In the genomic region with DNA sequence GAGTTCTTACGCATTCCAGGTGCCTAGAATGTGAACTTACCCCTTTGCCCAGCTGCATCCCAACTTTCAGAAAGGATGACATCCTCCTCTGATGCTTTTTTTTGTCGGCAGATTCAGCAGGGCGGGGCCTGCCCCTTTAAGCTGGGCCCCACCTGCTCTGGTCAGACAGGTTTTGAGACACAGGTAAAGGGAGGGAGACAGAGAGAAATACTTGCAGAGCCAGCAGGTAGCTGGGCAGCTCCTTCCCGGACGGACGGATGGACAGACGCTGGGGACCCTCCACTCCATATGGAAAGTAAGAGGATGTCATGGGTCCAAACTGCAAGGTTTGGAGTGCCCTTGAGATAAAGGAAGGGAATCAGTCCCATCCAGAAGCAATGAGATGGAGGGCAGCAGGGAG, we compare ENCODE assay signal across 8 cellular contexts. TPM values are rescaled to one million over a fixed set of nuclear protein-coding genes. Genes with fewer than 3 reads are reported as not detected.
A peak's percentile ranks its signal among the peaks of the same experiment; 100 is the strongest.
DNase-seq lines count a peak whose midpoint lies in the region; ATAC-seq and TF ChIP-seq lines count a peak whose summit lies in the region.

A gene with protein sequence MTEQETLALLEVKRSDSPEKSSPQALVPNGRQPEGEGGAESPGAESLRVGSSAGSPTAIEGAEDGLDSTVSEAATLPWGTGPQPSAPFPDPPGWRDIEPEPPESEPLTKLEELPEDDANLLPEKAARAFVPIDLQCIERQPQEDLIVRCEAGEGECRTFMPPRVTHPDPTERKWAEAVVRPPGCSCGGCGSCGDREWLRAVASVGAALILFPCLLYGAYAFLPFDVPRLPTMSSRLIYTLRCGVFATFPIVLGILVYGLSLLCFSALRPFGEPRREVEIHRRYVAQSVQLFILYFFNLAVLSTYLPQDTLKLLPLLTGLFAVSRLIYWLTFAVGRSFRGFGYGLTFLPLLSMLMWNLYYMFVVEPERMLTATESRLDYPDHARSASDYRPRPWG (plus strand): TSS at position 214 of the 400 bp plus-strand sequence. CDS start 902 bp downstream, outside the sequence.

- TF ChIP-seq POLR2A in vagina (IDR thresholded peaks at IDR 0.05): no peak

- no peak within 1 kb of the TSS for H4K8ac ChIP-seq in mesendoderm (ENCODE audit: low read depth, low read length)

- H3K4me1 Mint-ChIP-seq in brain: peaks cover 39% of the 10 kb centered on the region

- intact Hi-C loops in left cardiac atrium (cut with DNase I): no loop called here
- intact Hi-C loops in vagina (cut with DNase I): no loop called here

- TF ChIP-seq CTCF in right atrium auricular region (IDR thresholded peaks at IDR 0.05) (no peak), brain (conservative IDR thresholded peaks at IDR 0.05) (no peak), vagina (IDR thresholded peaks at IDR 0.05) (no peak)

- H3K9me3 Mint-ChIP-seq in brain: peaks cover 0 to 3% (median 0%) of the 10 kb centered on the region in 5 experiments

- peak within 1 kb of the TSS; percentile 88 to 98 (median 96) for H3K27ac Mint-ChIP-seq in brain

- H3K27me3 ChIP-seq in right atrium auricular region (no peaks in the 10 kb centered on the region), mesendoderm (ENCODE audit: insufficient read depth, low read length, poor library complexity) (no peaks in the 10 kb centered on the region), vagina (no peaks in the 10 kb centered on the region)

- peak within 1 kb of the TSS; percentile 63 for H3K9ac ChIP-seq in mesendoderm (ENCODE audit: low read length)

- H4K5ac ChIP-seq in mesendoderm (ENCODE audit: low read length): no peak within 1 kb of the TSS

- no peak within 1 kb of the TSS for H3K4ac ChIP-seq in mesendoderm (ENCODE audit: low read depth, low read length)

- no peak within 1 kb of the TSS for H2AK5ac ChIP-seq in mesendoderm (ENCODE audit: low read length)

- H3K23ac ChIP-seq in mesendoderm (ENCODE audit: low read length): no peak within 1 kb of the TSS

- peak within 1 kb of the TSS; percentile 91 to 97 (median 93) for H3K4me3 Mint-ChIP-seq in brain

- no peak within 1 kb of the TSS for H2BK5ac ChIP-seq in mesendoderm (ENCODE audit: low read length)

- H2BK15ac ChIP-seq in mesendoderm (replicated peaks; ENCODE audit: low read depth): no peak within 1 kb of the TSS

- H3K27me3 Mint-ChIP-seq in brain: peaks cover 3% of the 10 kb centered on the region

- no peak within 1 kb of the TSS for H2BK120ac ChIP-seq in mesendoderm (ENCODE audit: low read depth, low read length)

- DNase-seq in right atrium auricular region (ENCODE audit: low spot score): no peak
- no peak for DNase-seq in left cardiac atrium
- no peak for DNase-seq in mesendoderm
- no peak for DNase-seq in vagina (ENCODE audit: extremely low spot score in 2 of 2)
- no peak for DNase-seq in T1000 (lab: John Stamatoyannopoulos, UW)
- no peak for DNase-seq in NCI-H2196 treated with DMSO at 0.1 percent for 48 hours (lab: John Stamatoyannopoulos, UW; ENCODE audit: unreplicated experiment)
- no peak for DNase-seq in SIG-M5 (lab: John Stamatoyannopoulos, UW)

- no peak within 1 kb of the TSS for H3K18ac ChIP-seq in mesendoderm (ENCODE audit: low read length)

- H3K56ac ChIP-seq in mesendoderm (ENCODE audit: low read length): peak within 1 kb of the TSS; percentile 74

- H3K4me2 ChIP-seq in mesendoderm (ENCODE audit: low read length): peak within 1 kb of the TSS; percentile 12

- H3K79me1 ChIP-seq in mesendoderm (ENCODE audit: low read length): peaks cover 12% of the 10 kb centered on the region

- no peak for ATAC-seq in left cardiac atrium

- H3K36me3 Mint-ChIP-seq in brain: peaks cover 7% of the 10 kb centered on the region

- H3K36me3 ChIP-seq in right atrium auricular region (peaks cover 4% of the 10 kb centered on the region), mesendoderm (ENCODE audit: control insufficient read depth, insufficient read depth, low read length) (no peaks in the 10 kb centered on the region), vagina (peaks cover 0 to 17% of the 10 kb centered on the region in 2 donors)

- H3K27ac ChIP-seq in right atrium auricular region (peak within 1 kb of the TSS; percentile 93 to 94), mesendoderm (ENCODE audit: low read depth, low read length) (no peak within 1 kb of the TSS), vagina (peak within 1 kb of the TSS; percentile 94)

- no CpG with 5 or more reads among the region's 7 CpGs for WGBS in mesendoderm (ENCODE audit: extremely low coverage, insufficient coverage, low lambda C conversion rate)

- peak within 1 kb of the TSS; percentile 81 to 87 for H3K4me3 ChIP-seq in right atrium auricular region
- no peak within 1 kb of the TSS for H3K4me3 ChIP-seq in mesendoderm (ENCODE audit: low read length)
- peak within 1 kb of the TSS; percentile 90 to 94 for H3K4me3 ChIP-seq in vagina

- H3K9me3 ChIP-seq in right atrium auricular region (no peaks in the 10 kb centered on the region), vagina (no peaks in the 10 kb centered on the region)

- H3K79me2 ChIP-seq in mesendoderm (ENCODE audit: control insufficient read depth, insufficient read depth, low read length): peaks cover 30% of the 10 kb centered on the region

- H3K4me1 ChIP-seq in right atrium auricular region: peaks cover 0 to 37% of the 10 kb centered on the region in 2 donors
- no peaks in the 10 kb centered on the region for H3K4me1 ChIP-seq in mesendoderm (ENCODE audit: control insufficient read depth, low read depth, low read length)
- peaks cover 52% of the 10 kb centered on the region for H3K4me1 ChIP-seq in vagina

RNA-seq across cellular contexts. Expression of the gene that starts here (rescaled TPM):
- 1 to 10 TPM in 1 of 2 donors, under 1 TPM in 1; 0.96 to 1.0 TPM for total RNA-seq in right atrium auricular region
- 1 to 10 TPM; 2.0 to 2.3 TPM for total RNA-seq in left cardiac atrium
- 8.4 TPM for polyA plus RNA-seq in brain (ENCODE audit: insufficient read depth, low read depth, low replicate concordance)
- 0.48 TPM for polyA plus RNA-seq in mesendoderm (2013, experiment 1 of 2)
- polyA plus RNA-seq in mesendoderm (2013, experiment 2 of 2): 0.56 TPM
- total RNA-seq in vagina: 27.3 TPM
